Comparison of ENCODE assay signal across 8 cellular contexts in genomic region chr11:128653828-128654231, GRCh38. TPM values are rescaled to one million over a fixed set of nuclear protein-coding genes. Genes with fewer than 3 reads are reported as not detected.
A peak's percentile ranks its signal among the peaks of the same experiment; 100 is the strongest.
DNase-seq lines count a peak whose midpoint lies in the region; ATAC-seq, FAIRE-seq and TF ChIP-seq lines count a peak whose summit lies in the region.

No MANE protein-coding gene starts in this region.

- peak overlapping the region; percentile 14 for H2AFZ ChIP-seq in GM23338

- H3K27me3 ChIP-seq in GM23338 (ENCODE audit: insufficient read depth), result no peaks in the 10 kb centered on the region
- H3K27me3 ChIP-seq in body of pancreas, result no peaks in the 10 kb centered on the region
- no peaks in the 10 kb centered on the region for H3K27me3 ChIP-seq in skeletal muscle satellite cell (ENCODE audit: control insufficient read depth, insufficient read depth, low read length)

- H3K9ac ChIP-seq in skeletal muscle satellite cell (ENCODE audit: low read depth, low read length), result peak overlapping the region; percentile 66

- H3K9me3 Mint-ChIP-seq in GM23338, result no peaks in the 10 kb centered on the region

- H3K27ac ChIP-seq in GM23338 (ENCODE audit: low read depth), result no peak overlapping the region
- peak overlapping the region in 1 of 4 donors; percentile 23 for H3K27ac ChIP-seq in body of pancreas

- H3K27ac Mint-ChIP-seq in GM23338, result peak overlapping the region; percentile 7; the same call in 1 of the 2 replicates

- H3K27me3 Mint-ChIP-seq in GM23338 (ENCODE audit: insufficient read depth, low read depth, poor library complexity), result peaks cover 2% of the 10 kb centered on the region

- no peak for FAIRE-seq in D721Med (lab: Jason Lieb, UNC)

- intact Hi-C loops in body of pancreas (cut with DNase I), result no loop called here

- TF ChIP-seq CTCF in GM23338 (conservative IDR thresholded peaks at IDR 0.05; ENCODE audit: low read depth in 2 of 2), result 0 out of 4 replicates have a peak, but pooled peaks of 1 of the 2 experiments have one; percentile 14
- TF ChIP-seq CTCF in body of pancreas (IDR thresholded peaks at IDR 0.05), result peak in 4 of 7 experiments; percentile 36 to 58 (median 46)
- TF ChIP-seq CTCF in D721Med (IDR thresholded peaks at IDR 0.05; ENCODE audit: insufficient read depth, missing control alignments), result no peak

- H3K4me1 Mint-ChIP-seq in GM23338, result peaks cover 9% of the 10 kb centered on the region; the same call in 2 of the 3 replicates

- TF ChIP-seq POLR2A in body of pancreas (IDR thresholded peaks at IDR 0.05), result no peak
- TF ChIP-seq POLR2A in erythroblast (IDR thresholded peaks at IDR 0.05; ENCODE audit: low read length), result no peak

- H3K36me3 ChIP-seq in GM23338 (ENCODE audit: insufficient read depth) (no peaks in the 10 kb centered on the region), body of pancreas (replicated peaks in 1 of 2; ENCODE audit: insufficient read depth in 1 of 2, low read depth in 2 of 2) (no peaks in the 10 kb centered on the region), skeletal muscle satellite cell (ENCODE audit: insufficient read depth, low read length) (no peaks in the 10 kb centered on the region)

- H3K4me3 ChIP-seq in GM23338 (no peak overlapping the region), body of pancreas (no peak overlapping the region), skeletal muscle satellite cell (ENCODE audit: low read length) (peak overlapping the region; percentile 54)

- no peak overlapping the region for H3K4me2 ChIP-seq in GM23338
- H3K4me2 ChIP-seq in skeletal muscle satellite cell (ENCODE audit: low read length), result peak overlapping the region; percentile 79

- no peaks in the 10 kb centered on the region for H4K20me1 ChIP-seq in GM23338 (replicated peaks; ENCODE audit: insufficient read depth)

- no peaks in the 10 kb centered on the region for H3K79me2 ChIP-seq in GM23338 (replicated peaks; ENCODE audit: insufficient read depth)

- 16 to 23% methylated on average over 10 of the region's 10 CpGs for WGBS in body of pancreas, 2 donors

- H3K4me3 Mint-ChIP-seq in GM23338, result no peak overlapping the region

- DNase-seq in GM23338 (ENCODE audit: low spot score), result peak; percentile 65
- DNase-seq in body of pancreas, result peak; percentile 71 to 88 (median 84)
- DNase-seq in iris pigment epithelial cell (ENCODE audit: low read depth), result peak; percentile 47
- no peak for DNase-seq in SIG-M5 (lab: John Stamatoyannopoulos, UW)
- DNase-seq in erythroblast (lab: John Stamatoyannopoulos, UW), result no peak
- DNase-seq in D721Med (ENCODE audit: insufficient read length, low spot score), result no peak

- ATAC-seq in GM23338, result peak; percentile 96
- ATAC-seq in body of pancreas, result peak; percentile 96
- ATAC-seq in activated CD4-positive, CD25-positive, alpha-beta regulatory T cell treated with anti-CD3 and anti-CD28 coated beads, Interleukin-2, amount 50 U/mL, for 24 hours, result no peak

- H3F3A ChIP-seq in GM23338 (replicated peaks; ENCODE audit: low read depth), result no peaks in the 10 kb centered on the region

- H3K36me3 Mint-ChIP-seq in GM23338 (ENCODE audit: low read depth), result no peaks in the 10 kb centered on the region

- H3K4me1 ChIP-seq in GM23338 (ENCODE audit: insufficient read depth) (peaks cover 8% of the 10 kb centered on the region; the same call in 1 of the 2 replicates), body of pancreas (peaks cover 11% of the 10 kb centered on the region), skeletal muscle satellite cell (ENCODE audit: control insufficient read depth, insufficient read depth, low read length) (peaks cover 13% of the 10 kb centered on the region)

- H3K9me3 ChIP-seq in body of pancreas (no peaks in the 10 kb centered on the region), skeletal muscle satellite cell (replicated peaks; ENCODE audit: low read length) (no peaks in the 10 kb centered on the region)

- H3K9me2 ChIP-seq in GM23338 (ENCODE audit: insufficient read depth), result no peaks in the 10 kb centered on the region; the same call in 1 of the 2 replicates

TF ChIP-seq in GM23338, 12 proteins besides CTCF, POLR2A, EP300 and RAD21:
- TF ChIP-seq, protein P1, sequence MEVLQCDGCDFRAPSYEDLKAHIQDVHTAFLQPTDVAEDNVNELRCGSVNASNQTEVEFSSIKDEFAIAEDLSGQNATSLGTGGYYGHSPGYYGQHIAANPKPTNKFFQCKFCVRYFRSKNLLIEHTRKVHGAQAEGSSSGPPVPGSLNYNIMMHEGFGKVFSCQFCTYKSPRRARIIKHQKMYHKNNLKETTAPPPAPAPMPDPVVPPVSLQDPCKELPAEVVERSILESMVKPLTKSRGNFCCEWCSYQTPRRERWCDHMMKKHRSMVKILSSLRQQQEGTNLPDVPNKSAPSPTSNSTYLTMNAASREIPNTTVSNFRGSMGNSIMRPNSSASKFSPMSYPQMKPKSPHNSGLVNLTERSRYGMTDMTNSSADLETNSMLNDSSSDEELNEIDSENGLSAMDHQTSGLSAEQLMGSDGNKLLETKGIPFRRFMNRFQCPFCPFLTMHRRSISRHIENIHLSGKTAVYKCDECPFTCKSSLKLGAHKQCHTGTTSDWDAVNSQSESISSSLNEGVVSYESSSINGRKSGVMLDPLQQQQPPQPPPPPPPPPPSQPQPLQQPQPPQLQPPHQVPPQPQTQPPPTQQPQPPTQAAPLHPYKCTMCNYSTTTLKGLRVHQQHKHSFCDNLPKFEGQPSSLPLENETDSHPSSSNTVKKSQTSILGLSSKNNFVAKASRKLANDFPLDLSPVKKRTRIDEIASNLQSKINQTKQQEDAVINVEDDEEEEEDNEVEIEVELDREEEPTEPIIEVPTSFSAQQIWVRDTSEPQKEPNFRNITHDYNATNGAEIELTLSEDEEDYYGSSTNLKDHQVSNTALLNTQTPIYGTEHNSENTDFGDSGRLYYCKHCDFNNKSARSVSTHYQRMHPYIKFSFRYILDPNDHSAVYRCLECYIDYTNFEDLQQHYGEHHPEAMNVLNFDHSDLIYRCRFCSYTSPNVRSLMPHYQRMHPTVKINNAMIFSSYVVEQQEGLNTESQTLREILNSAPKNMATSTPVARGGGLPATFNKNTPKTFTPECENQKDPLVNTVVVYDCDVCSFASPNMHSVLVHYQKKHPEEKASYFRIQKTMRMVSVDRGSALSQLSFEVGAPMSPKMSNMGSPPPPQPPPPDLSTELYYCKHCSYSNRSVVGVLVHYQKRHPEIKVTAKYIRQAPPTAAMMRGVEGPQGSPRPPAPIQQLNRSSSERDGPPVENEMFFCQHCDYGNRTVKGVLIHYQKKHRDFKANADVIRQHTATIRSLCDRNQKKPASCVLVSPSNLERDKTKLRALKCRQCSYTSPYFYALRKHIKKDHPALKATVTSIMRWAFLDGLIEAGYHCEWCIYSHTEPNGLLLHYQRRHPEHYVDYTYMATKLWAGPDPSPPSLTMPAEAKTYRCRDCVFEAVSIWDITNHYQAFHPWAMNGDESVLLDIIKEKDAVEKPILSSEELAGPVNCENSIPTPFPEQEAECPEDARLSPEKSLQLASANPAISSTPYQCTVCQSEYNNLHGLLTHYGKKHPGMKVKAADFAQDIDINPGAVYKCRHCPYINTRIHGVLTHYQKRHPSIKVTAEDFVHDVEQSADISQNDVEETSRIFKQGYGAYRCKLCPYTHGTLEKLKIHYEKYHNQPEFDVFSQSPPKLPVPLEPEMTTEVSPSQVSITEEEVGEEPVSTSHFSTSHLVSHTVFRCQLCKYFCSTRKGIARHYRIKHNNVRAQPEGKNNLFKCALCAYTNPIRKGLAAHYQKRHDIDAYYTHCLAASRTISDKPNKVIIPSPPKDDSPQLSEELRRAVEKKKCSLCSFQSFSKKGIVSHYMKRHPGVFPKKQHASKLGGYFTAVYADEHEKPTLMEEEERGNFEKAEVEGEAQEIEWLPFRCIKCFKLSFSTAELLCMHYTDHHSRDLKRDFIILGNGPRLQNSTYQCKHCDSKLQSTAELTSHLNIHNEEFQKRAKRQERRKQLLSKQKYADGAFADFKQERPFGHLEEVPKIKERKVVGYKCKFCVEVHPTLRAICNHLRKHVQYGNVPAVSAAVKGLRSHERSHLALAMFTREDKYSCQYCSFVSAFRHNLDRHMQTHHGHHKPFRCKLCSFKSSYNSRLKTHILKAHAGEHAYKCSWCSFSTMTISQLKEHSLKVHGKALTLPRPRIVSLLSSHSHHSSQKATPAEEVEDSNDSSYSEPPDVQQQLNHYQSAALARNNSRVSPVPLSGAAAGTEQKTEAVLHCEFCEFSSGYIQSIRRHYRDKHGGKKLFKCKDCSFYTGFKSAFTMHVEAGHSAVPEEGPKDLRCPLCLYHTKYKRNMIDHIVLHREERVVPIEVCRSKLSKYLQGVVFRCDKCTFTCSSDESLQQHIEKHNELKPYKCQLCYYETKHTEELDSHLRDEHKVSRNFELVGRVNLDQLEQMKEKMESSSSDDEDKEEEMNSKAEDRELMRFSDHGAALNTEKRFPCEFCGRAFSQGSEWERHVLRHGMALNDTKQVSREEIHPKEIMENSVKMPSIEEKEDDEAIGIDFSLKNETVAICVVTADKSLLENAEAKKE (CRISPR knock-in tag; IDR thresholded peaks at IDR 0.05), result no peak
- TF ChIP-seq REST (IDR thresholded peaks at IDR 0.05; ENCODE audit: unreplicated experiment), result no peak

RNA-seq across cellular contexts. Expression of gene FLI1, which starts 40.0 kb away (rescaled TPM):
- 0.12 and 0.21 TPM in 2 replicates for total RNA-seq in GM23338 (2014; rRNA removed; shearing (Covaris generic))
- 0.16 and 0.31 TPM in 2 replicates for polyA plus RNA-seq in GM23338 (2016; fragmentation: Nextera tagmentation; extraction: Ambion mirVana)
- 1 to 10 TPM; 2.6 to 4.4 TPM for total RNA-seq in body of pancreas
- total RNA-seq in skeletal muscle satellite cell (2012; rRNA removed), result 1.5 and 2.5 TPM in 2 replicates

Comparison
In these comparisons a context has a peak if more than half of its experiments do, and no peak if none do; other contexts are left out.
1. ATAC-seq: peak in GM23338 (single experiment) and body of pancreas (single experiment); none in activated CD4-positive, CD25-positive, alpha-beta regulatory T cell treated with anti-CD3 and anti-CD28 coated beads, Interleukin-2, amount 50 U/mL, for 24 hours (0 of 2).
2. DNase-seq: peak in GM23338 (single experiment), body of pancreas (4 of 4) and iris pigment epithelial cell (single experiment); none in SIG-M5 (single experiment), erythroblast (0 of 2) and D721Med (single experiment).